10 cellular contexts compared by ENCODE assay signal in genomic region chr3:73623316-73623715, GRCh38. TPM values are rescaled to one million over a fixed set of nuclear protein-coding genes. Genes with fewer than 3 reads are reported as not detected.
DNase-seq lines count a peak whose midpoint lies in the region; ATAC-seq and TF ChIP-seq lines count a peak whose summit lies in the region.
"Had no signal": no experiment of that assay in that cellular context is flagged by ENCODE, and none has a peak within 500 bp of the region (broad histone marks: within the 10 kb centered on the region; RNA-seq: fewer than 3 reads in every experiment).

No MANE protein-coding gene starts in this region.

- no peak for ATAC-seq in upper lobe of right lung
- no peak for ATAC-seq in HG03571 (IDR thresholded peaks at IDR 0.05; ENCODE audit: unreplicated experiment)
- no peak for ATAC-seq in stimulated activated naive CD8-positive, alpha-beta T cell treated with anti-CD3 and anti-CD28 coated beads, Interleukin-15, amount 100 ng/mL, for 72 hours
- ATAC-seq in naive thymus-derived CD8-positive, alpha-beta T cell: no peak

- no peaks in the 10 kb centered on the region for H3K4me1 ChIP-seq in upper lobe of right lung

- H3K4me1 Mint-ChIP-seq in nephron: peaks cover 72% of the 10 kb centered on the region
- H3K4me1 Mint-ChIP-seq in stimulated activated naive CD8-positive, alpha-beta T cell treated with anti-CD3 and anti-CD28 coated beads, Interleukin-15, amount 100 ng/mL, for 72 hours: no peaks in the 10 kb centered on the region
- H3K4me1 Mint-ChIP-seq in naive thymus-derived CD8-positive, alpha-beta T cell: no peaks in the 10 kb centered on the region

- H3K36me3 Mint-ChIP-seq in nephron (ENCODE audit: low read depth): peaks cover 10% of the 10 kb centered on the region
- H3K36me3 Mint-ChIP-seq in naive thymus-derived CD8-positive, alpha-beta T cell: no peaks in the 10 kb centered on the region

- DNase-seq in DMS 273 (lab: John Stamatoyannopoulos, UW; ENCODE audit: unreplicated experiment): peak; percentile 46
- DNase-seq in DMS 273 treated with DMSO at 0.1 percent for 48 hours (lab: John Stamatoyannopoulos, UW): no peak
- DNase-seq in fibroblast of gingiva (ENCODE audit: low read depth): peak; percentile 61
- DNase-seq in upper lobe of right lung: no peak
- DNase-seq in stimulated activated naive CD8-positive, alpha-beta T cell treated with anti-CD3 and anti-CD28 coated beads, Interleukin-15, amount 100 ng/mL, for 72 hours: no peak
- DNase-seq in naive thymus-derived CD8-positive, alpha-beta T cell: no peak
- DNase-seq: activated CD4-positive, alpha-beta T cell treated with anti-CD3 and anti-CD28 coated beads, Interleukin-2, amount 50 U/mL, for 4 hours had no signal

- no peaks in the 10 kb centered on the region for H3K9me3 Mint-ChIP-seq in nephron
- H3K9me3 Mint-ChIP-seq in stimulated activated naive CD8-positive, alpha-beta T cell treated with anti-CD3 and anti-CD28 coated beads, Interleukin-15, amount 100 ng/mL, for 72 hours: no peaks in the 10 kb centered on the region
- peaks cover 0 to 4% (median 0%) of the 10 kb centered on the region in 9 donors for H3K9me3 Mint-ChIP-seq in naive thymus-derived CD8-positive, alpha-beta T cell

- no peaks in the 10 kb centered on the region for H3K9me3 ChIP-seq in upper lobe of right lung

- POLR2A ChIA-PET in naive thymus-derived CD8-positive, alpha-beta T cell (lab: Charles Lee): no interaction called here

- H3K27ac ChIP-seq in upper lobe of right lung: peak overlapping the region; percentile 63
- H3K27ac ChIP-seq: 22Rv1 had no signal

- intact Hi-C loops in upper lobe of right lung (cut with DNase I): no loop called here

- H3K27me3 Mint-ChIP-seq in nephron (ENCODE audit: low read depth): no peaks in the 10 kb centered on the region
- peaks cover 29% of the 10 kb centered on the region for H3K27me3 Mint-ChIP-seq in stimulated activated naive CD8-positive, alpha-beta T cell treated with anti-CD3 and anti-CD28 coated beads, Interleukin-15, amount 100 ng/mL, for 72 hours
- H3K27me3 Mint-ChIP-seq in naive thymus-derived CD8-positive, alpha-beta T cell: peaks cover 15 to 40% (median 24%) of the 10 kb centered on the region in 5 donors

- H3K27ac Mint-ChIP-seq in nephron: peak overlapping the region; percentile 90 to 95 (median 93)
- no peak overlapping the region for H3K27ac Mint-ChIP-seq in stimulated activated naive CD8-positive, alpha-beta T cell treated with anti-CD3 and anti-CD28 coated beads, Interleukin-15, amount 100 ng/mL, for 72 hours
- no peak overlapping the region for H3K27ac Mint-ChIP-seq in naive thymus-derived CD8-positive, alpha-beta T cell

- no peaks in the 10 kb centered on the region for H3K36me3 ChIP-seq in upper lobe of right lung

- H3K4me3 ChIP-seq in upper lobe of right lung: peak overlapping the region; percentile 55

- peak overlapping the region; percentile 90 to 99 (median 97) for H3K4me3 Mint-ChIP-seq in nephron
- no peak overlapping the region for H3K4me3 Mint-ChIP-seq in stimulated activated naive CD8-positive, alpha-beta T cell treated with anti-CD3 and anti-CD28 coated beads, Interleukin-15, amount 100 ng/mL, for 72 hours
- no peak overlapping the region for H3K4me3 Mint-ChIP-seq in naive thymus-derived CD8-positive, alpha-beta T cell

- TF ChIP-seq CTCF in nephron (IDR thresholded peaks at IDR 0.05; ENCODE audit: unreplicated experiment in 3 of 3): no peak
- no peak for TF ChIP-seq CTCF in upper lobe of right lung (IDR thresholded peaks at IDR 0.05)

- no peaks in the 10 kb centered on the region for H3K27me3 ChIP-seq in upper lobe of right lung

RNA-seq across cellular contexts. Expression of gene PDZRN3, which starts 1.4 kb away (rescaled TPM):
- 23.9 TPM for total RNA-seq in upper lobe of right lung
- total RNA-seq in naive thymus-derived CD8-positive, alpha-beta T cell: not detected
- not detected for polyA plus RNA-seq in naive thymus-derived CD8-positive, alpha-beta T cell

Comparison
In these comparisons a context has a peak if more than half of its experiments do, and no peak if none do; other contexts are left out.
1. DNase-seq: peak in DMS 273 (single experiment) and fibroblast of gingiva (single experiment); none in DMS 273 treated with DMSO at 0.1 percent for 48 hours (single experiment), upper lobe of right lung (single experiment), stimulated activated naive CD8-positive, alpha-beta T cell treated with anti-CD3 and anti-CD28 coated beads, Interleukin-15, amount 100 ng/mL, for 72 hours (0 of 2) and naive thymus-derived CD8-positive, alpha-beta T cell (0 of 10).
2. H3K27ac Mint-ChIP-seq: peak in nephron (3 of 3); none in stimulated activated naive CD8-positive, alpha-beta T cell treated with anti-CD3 and anti-CD28 coated beads, Interleukin-15, amount 100 ng/mL, for 72 hours (0 of 2) and naive thymus-derived CD8-positive, alpha-beta T cell (0 of 10).
3. H3K4me3 Mint-ChIP-seq: peak in nephron (3 of 3); none in stimulated activated naive CD8-positive, alpha-beta T cell treated with anti-CD3 and anti-CD28 coated beads, Interleukin-15, amount 100 ng/mL, for 72 hours (0 of 2) and naive thymus-derived CD8-positive, alpha-beta T cell (0 of 10).
4. RNA of gene PDZRN3, which starts 1.4 kb away (total RNA-seq): 23.9 TPM in upper lobe of right lung (single experiment); not detected in naive thymus-derived CD8-positive, alpha-beta T cell; every median in the first group is over 10 times any median in the second.